In genomic region chr12:72369560-72369959, GRCh38 we compare ENCODE assay signal across 14 cellular contexts.
A peak's percentile ranks its signal among the peaks of the same experiment; 100 is the strongest.
DNase-seq lines count a peak whose midpoint lies in the region; ATAC-seq, FAIRE-seq and TF ChIP-seq lines count a peak whose summit lies in the region.
"Had no signal": no experiment of that assay in that cellular context is flagged by ENCODE, and none has a peak within 500 bp of the region (broad histone marks: within the 10 kb centered on the region; RNA-seq: fewer than 3 reads in every experiment).

No MANE protein-coding gene starts in this region.

- peaks cover 36% of the 10 kb centered on the region for H3K4me1 Mint-ChIP-seq in HFFc6 (ENCODE audit: low read depth)
- H3K4me1 Mint-ChIP-seq: CD4-positive, CD25-positive, alpha-beta regulatory T cell; GM23338 had no signal

- H3K36me3 Mint-ChIP-seq in HFFc6 (ENCODE audit: low read depth) = no peaks in the 10 kb centered on the region; the same call in 1 of the 2 replicates
- H3K36me3 Mint-ChIP-seq: CD4-positive, CD25-positive, alpha-beta regulatory T cell had no signal

- no peaks in the 10 kb centered on the region for H3K79me2 ChIP-seq in hepatocyte

- no peaks in the 10 kb centered on the region for H4K20me1 ChIP-seq in hepatocyte (ENCODE audit: insufficient read depth, poor library complexity, severe bottlenecking)
- H4K20me1 ChIP-seq: BLaER1 treated with 17β-estradiol and CSF1 and Interleukin-3, amounts not matched to agents 10 nM and 100 nM had no signal

- H3K4me3 Mint-ChIP-seq in HFFc6 = no peak overlapping the region
- H3K4me3 Mint-ChIP-seq: CD4-positive, CD25-positive, alpha-beta regulatory T cell; GM23338 had no signal

- no peak for DNase-seq in HFFc6
- DNase-seq in SJCRH30 = no peak
- DNase-seq in hepatocyte (ENCODE audit: low spot score) = peak; percentile 9
- DNase-seq in pancreas = no peak
- no peak for DNase-seq in RKO (ENCODE audit: low spot score)
- no peak for DNase-seq in GM13976 (ENCODE audit: low spot score)
- DNase-seq: CD4-positive, CD25-positive, alpha-beta regulatory T cell; DMS 273 treated with DMSO at 0.1 percent for 48 hours; H7 had no signal

- H3K27me3 Mint-ChIP-seq in HFFc6 (ENCODE audit: insufficient read depth) = no peaks in the 10 kb centered on the region
- H3K27me3 Mint-ChIP-seq: CD4-positive, CD25-positive, alpha-beta regulatory T cell had no signal

- intact Hi-C loops in pancreas (cut with DNase I) = no loop called here

- TF ChIP-seq CTCF in HFFc6 (IDR thresholded peaks at IDR 0.05) (no peak), hepatocyte (IDR thresholded peaks at IDR 0.05; ENCODE audit: poor library complexity) (no peak), pancreas (IDR thresholded peaks at IDR 0.05) (no peak), GM13976 (IDR thresholded peaks at IDR 0.05; ENCODE audit: borderline replicate concordance, control extremely low read depth, extremely low read depth, insufficient read depth, missing control alignments) (no peak)

- H3K27me3 ChIP-seq in SJCRH30 = no peaks in the 10 kb centered on the region
- no peaks in the 10 kb centered on the region for H3K27me3 ChIP-seq in hepatocyte
- H3K27me3 ChIP-seq in pancreas = no peaks in the 10 kb centered on the region
- H3K27me3 ChIP-seq: BLaER1 treated with 17β-estradiol and CSF1 and Interleukin-3, amounts not matched to agents 10 nM and 100 nM had no signal

- no peaks in the 10 kb centered on the region for H3K36me3 ChIP-seq in SJCRH30
- no peaks in the 10 kb centered on the region for H3K36me3 ChIP-seq in hepatocyte (replicated peaks; ENCODE audit: insufficient read depth, low read depth)
- no peaks in the 10 kb centered on the region for H3K36me3 ChIP-seq in pancreas
- H3K36me3 ChIP-seq: BLaER1 treated with 17β-estradiol and CSF1 and Interleukin-3, amounts not matched to agents 10 nM and 100 nM had no signal

- peak overlapping the region; percentile 3; the same call in 1 of the 2 replicates for H3K27ac Mint-ChIP-seq in HFFc6
- H3K27ac Mint-ChIP-seq: CD4-positive, CD25-positive, alpha-beta regulatory T cell; GM23338 had no signal

- no peaks in the 10 kb centered on the region for H3K9me2 ChIP-seq in hepatocyte (replicated peaks; ENCODE audit: insufficient read depth)

- no peaks in the 10 kb centered on the region for H3K9me3 Mint-ChIP-seq in HFFc6
- H3K9me3 Mint-ChIP-seq: GM23338 had no signal

- ATAC-seq in pancreas (peak in 2 of 4 donors; percentile 24 to 27), HG02571 (IDR thresholded peaks at IDR 0.05; ENCODE audit: unreplicated experiment) (no peak)
- ATAC-seq: GM23338 had no signal

- in situ Hi-C loops in GM13976 (cut with MboI; ENCODE audit: low sequenced_read_pairs, unreplicated experiment) = no loop called here

- H2AFZ ChIP-seq in hepatocyte = no peak overlapping the region
- H2AFZ ChIP-seq: GM23338 had no signal

- H3K27ac ChIP-seq in SJCRH30 = peak overlapping the region; percentile 72
- H3K27ac ChIP-seq in hepatocyte = peak overlapping the region; percentile 43
- peak overlapping the region; percentile 46 to 74 (median 59) for H3K27ac ChIP-seq in pancreas
- H3K27ac ChIP-seq: BLaER1 treated with 17β-estradiol and CSF1 and Interleukin-3, amounts not matched to agents 10 nM and 100 nM; HL-60 had no signal

- H3K9me3 ChIP-seq in SJCRH30 (replicated peaks) = no peaks in the 10 kb centered on the region
- H3K9me3 ChIP-seq in hepatocyte (ENCODE audit: low read depth) = no peaks in the 10 kb centered on the region
- no peaks in the 10 kb centered on the region for H3K9me3 ChIP-seq in pancreas
- H3K9me3 ChIP-seq: BLaER1 treated with 17β-estradiol and CSF1 and Interleukin-3, amounts not matched to agents 10 nM and 100 nM had no signal

- 24% methylated on average over 3 of the region's 3 CpGs for WGBS in hepatocyte (ENCODE audit: low lambda C conversion rate, missing lambda C conversion rate)
- 13 to 14% methylated on average over 3 of the region's 3 CpGs for WGBS in pancreas, 2 donors

- FAIRE-seq in pancreas (lab: Jason Lieb, UNC) = no peak
- FAIRE-seq: GM18507 had no signal

- H3K4me2 ChIP-seq in hepatocyte = peak overlapping the region; percentile 38
- H3K4me2 ChIP-seq: BLaER1 treated with 17β-estradiol and CSF1 and Interleukin-3, amounts not matched to agents 10 nM and 100 nM; GM23338 had no signal

- H3K4me1 ChIP-seq in SJCRH30 (peaks cover 29% of the 10 kb centered on the region), hepatocyte (ENCODE audit: insufficient read depth) (peaks cover 11% of the 10 kb centered on the region), pancreas (peaks cover 3 to 22% (median 13%) of the 10 kb centered on the region in 3 donors)

- H3K4me3 ChIP-seq in SJCRH30 = no peak overlapping the region
- H3K4me3 ChIP-seq in hepatocyte = no peak overlapping the region
- H3K4me3 ChIP-seq in pancreas = no peak overlapping the region
- H3K4me3 ChIP-seq: BLaER1 treated with 17β-estradiol and CSF1 and Interleukin-3, amounts not matched to agents 10 nM and 100 nM; GM23338 had no signal
